Comparison of ENCODE assay signal across 11 cellular contexts in the genomic region with DNA sequence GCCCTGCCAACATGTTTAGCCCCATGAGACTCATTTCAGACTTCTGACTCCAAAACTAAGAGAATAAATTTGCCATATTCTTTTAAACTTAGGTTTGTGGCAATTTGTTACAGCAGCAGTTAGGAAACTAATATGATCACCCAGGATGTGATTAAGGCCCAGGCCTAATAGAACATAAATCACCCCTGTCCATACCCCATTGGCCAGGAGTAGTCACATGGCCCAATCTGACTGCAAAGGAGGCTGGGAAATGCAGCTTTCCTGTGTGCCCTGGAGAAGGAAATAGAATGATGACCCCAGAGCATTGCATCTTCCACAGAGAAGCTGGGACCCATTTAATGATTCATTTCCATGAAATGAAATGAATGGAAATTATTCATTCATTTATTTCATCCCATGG.
"Had no signal": no experiment of that assay in that cellular context is flagged by ENCODE, and none has a peak within 500 bp of the region (broad histone marks: within the 10 kb centered on the region; RNA-seq: fewer than 3 reads in every experiment).

No MANE protein-coding gene starts in this region.

- H3K4me2 ChIP-seq: GM23338 had no signal

- ATAC-seq: GM23338, HCT116 had no signal

- H3K4me3 ChIP-seq: GM23248, GM23338, HAP-1 had no signal

- H3K27ac Mint-ChIP-seq: GM23338, H9, HFFc6 had no signal

- FAIRE-seq: H1, H54 had no signal

- H3K4me1 ChIP-seq: HAP-1 had no signal

- H3K27ac ChIP-seq: GM23248 had no signal

- H3K4me3 Mint-ChIP-seq: GM23338, H9, HFFc6 had no signal

- H3K36me3 ChIP-seq: HAP-1 had no signal

- H3K9me3 ChIP-seq: HAP-1 had no signal

- H2AFZ ChIP-seq: GM23248, GM23338 had no signal

- H3K9ac ChIP-seq: GM23248 had no signal

- DNase-seq: GM23248, GOT3, H7, H9, HCEC 1CT, HFFc6 had no signal
